In the genomic region with DNA sequence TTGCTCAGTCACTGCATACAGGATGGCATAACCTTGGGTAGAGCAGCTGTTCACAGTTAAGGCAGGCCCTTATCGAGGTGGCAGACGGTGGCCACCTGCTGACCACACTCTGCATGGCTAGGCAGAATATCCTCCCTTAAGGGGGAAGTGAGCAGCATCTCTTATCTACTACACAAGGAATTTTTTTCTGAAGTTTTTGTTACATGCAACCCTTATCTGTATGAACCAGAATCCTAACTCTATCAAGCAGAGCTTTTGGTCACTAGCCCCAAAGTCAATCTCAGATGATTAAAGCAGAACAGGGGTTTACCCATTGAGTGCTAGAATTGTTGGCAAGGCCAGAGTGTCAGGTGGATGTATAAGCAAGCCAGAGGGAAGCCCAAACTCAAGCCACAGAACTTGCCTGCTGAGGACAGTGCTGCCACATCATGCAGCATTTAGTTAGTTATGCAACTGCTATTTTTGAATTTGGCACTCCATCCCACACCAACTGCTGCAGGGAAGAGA, we compare ENCODE assay signal across 12 cellular contexts.
DNase-seq lines count a peak whose midpoint lies in the region; ATAC-seq and TF ChIP-seq lines count a peak whose summit lies in the region.
"Had no signal": no experiment of that assay in that cellular context is flagged by ENCODE, and none has a peak within 500 bp of the region (broad histone marks: within the 10 kb centered on the region; RNA-seq: fewer than 3 reads in every experiment).

No MANE protein-coding gene starts in this region.

- H3K27ac ChIP-seq in angular gyrus (ENCODE audit: low read depth, low read length) (peak overlapping the region; percentile 26), liver (ENCODE audit: low read depth in 1 of 2, low read length in 2 of 2) (no peak overlapping the region)
- H3K27ac ChIP-seq: BLaER1 had no signal

- no peaks in the 10 kb centered on the region for H3K27me3 ChIP-seq in liver (ENCODE audit: control insufficient read depth in 4 of 4, insufficient read depth in 4 of 4, low read length in 3 of 4)
- H3K27me3 ChIP-seq: BLaER1 had no signal

- no peaks in the 10 kb centered on the region for H3K36me3 ChIP-seq in liver (ENCODE audit: control insufficient read depth in 4 of 4, insufficient read depth in 3 of 4, low read depth in 1 of 4, low read length in 3 of 4)
- H3K36me3 ChIP-seq: BLaER1 had no signal

- no peak overlapping the region for H3K4me3 ChIP-seq in liver (ENCODE audit: low read depth in 1 of 3, low read length in 3 of 3)
- H3K4me3 ChIP-seq: BLaER1 had no signal

- peak; percentile 25 for TF ChIP-seq CTCF in liver (IDR thresholded peaks at IDR 0.05; ENCODE audit: low read depth, low read length, missing input control)

- DNase-seq in CMK (ENCODE audit: low read depth) = peak; percentile 68
- peak; percentile 31 for DNase-seq in NCI-H345 (lab: John Stamatoyannopoulos, UW)
- no peak for DNase-seq in NCI-H82 treated with DMSO at 0.1 percent for 48 hours (lab: John Stamatoyannopoulos, UW; ENCODE audit: unreplicated experiment)
- DNase-seq in NCI-H2227 (lab: John Stamatoyannopoulos, UW; ENCODE audit: unreplicated experiment) = no peak
- DNase-seq in cortex of kidney (lab: John Stamatoyannopoulos, UW) = no peak
- DNase-seq: Karpas-422; NCI-H2081 treated with DMSO at 0.1 percent for 48 hours; stimulated activated naive CD8-positive, alpha-beta T cell treated with anti-CD3 and anti-CD28 coated beads, Interleukin-15, Interleukin-2, amounts not matched to agents 100 U/mL and 50 U/mL, for 24 hours had no signal

- WGBS in liver = 26% methylated on average over 2 of the region's 2 CpGs

- ATAC-seq in HG03521 (IDR thresholded peaks at IDR 0.05; ENCODE audit: unreplicated experiment) = no peak
- ATAC-seq: stimulated activated naive CD8-positive, alpha-beta T cell treated with anti-CD3 and anti-CD28 coated beads, Interleukin-15, Interleukin-2, amounts not matched to agents 100 U/mL and 50 U/mL, for 24 hours had no signal

- H3K9me3 ChIP-seq in liver (ENCODE audit: control insufficient read depth in 4 of 4, low read length in 3 of 4) = no peaks in the 10 kb centered on the region
- H3K9me3 ChIP-seq: BLaER1 had no signal

- H3K4me1 ChIP-seq in liver (ENCODE audit: control insufficient read depth in 4 of 4, insufficient read depth in 4 of 4, low read length in 3 of 4) = no peaks in the 10 kb centered on the region
- H3K4me1 ChIP-seq: BLaER1 had no signal

- peak; percentile 48 to 60 for TF ChIP-seq RAD21 in liver (IDR thresholded peaks at IDR 0.05)

- H3K9ac ChIP-seq in liver (ENCODE audit: low read depth in 1 of 2, low read length in 2 of 2) = no peak overlapping the region
- H3K9ac ChIP-seq: BLaER1 had no signal

TF ChIP-seq in liver, 16 proteins besides CTCF, POLR2A, EP300 and RAD21:
- no peak for TF ChIP-seq YY1 (IDR thresholded peaks at IDR 0.05)
- no peak for TF ChIP-seq NR2F2 (IDR thresholded peaks at IDR 0.05)
- TF ChIP-seq HNF4G (IDR thresholded peaks at IDR 0.05) = no peak
- no peak for TF ChIP-seq ATF3 (IDR thresholded peaks at IDR 0.05)
- no peak for TF ChIP-seq RXRA (IDR thresholded peaks at IDR 0.05)
- TF ChIP-seq, protein P1, sequence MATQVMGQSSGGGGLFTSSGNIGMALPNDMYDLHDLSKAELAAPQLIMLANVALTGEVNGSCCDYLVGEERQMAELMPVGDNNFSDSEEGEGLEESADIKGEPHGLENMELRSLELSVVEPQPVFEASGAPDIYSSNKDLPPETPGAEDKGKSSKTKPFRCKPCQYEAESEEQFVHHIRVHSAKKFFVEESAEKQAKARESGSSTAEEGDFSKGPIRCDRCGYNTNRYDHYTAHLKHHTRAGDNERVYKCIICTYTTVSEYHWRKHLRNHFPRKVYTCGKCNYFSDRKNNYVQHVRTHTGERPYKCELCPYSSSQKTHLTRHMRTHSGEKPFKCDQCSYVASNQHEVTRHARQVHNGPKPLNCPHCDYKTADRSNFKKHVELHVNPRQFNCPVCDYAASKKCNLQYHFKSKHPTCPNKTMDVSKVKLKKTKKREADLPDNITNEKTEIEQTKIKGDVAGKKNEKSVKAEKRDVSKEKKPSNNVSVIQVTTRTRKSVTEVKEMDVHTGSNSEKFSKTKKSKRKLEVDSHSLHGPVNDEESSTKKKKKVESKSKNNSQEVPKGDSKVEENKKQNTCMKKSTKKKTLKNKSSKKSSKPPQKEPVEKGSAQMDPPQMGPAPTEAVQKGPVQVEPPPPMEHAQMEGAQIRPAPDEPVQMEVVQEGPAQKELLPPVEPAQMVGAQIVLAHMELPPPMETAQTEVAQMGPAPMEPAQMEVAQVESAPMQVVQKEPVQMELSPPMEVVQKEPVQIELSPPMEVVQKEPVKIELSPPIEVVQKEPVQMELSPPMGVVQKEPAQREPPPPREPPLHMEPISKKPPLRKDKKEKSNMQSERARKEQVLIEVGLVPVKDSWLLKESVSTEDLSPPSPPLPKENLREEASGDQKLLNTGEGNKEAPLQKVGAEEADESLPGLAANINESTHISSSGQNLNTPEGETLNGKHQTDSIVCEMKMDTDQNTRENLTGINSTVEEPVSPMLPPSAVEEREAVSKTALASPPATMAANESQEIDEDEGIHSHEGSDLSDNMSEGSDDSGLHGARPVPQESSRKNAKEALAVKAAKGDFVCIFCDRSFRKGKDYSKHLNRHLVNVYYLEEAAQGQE (IDR thresholded peaks at IDR 0.05) = no peak
- TF ChIP-seq FOXA1 (IDR thresholded peaks at IDR 0.05) = no peak
- no peak for TF ChIP-seq FOXA2 (IDR thresholded peaks at IDR 0.05)
- TF ChIP-seq HNF4A (conservative IDR thresholded peaks at IDR 0.05) = no peak
- no peak for TF ChIP-seq SP1 (IDR thresholded peaks at IDR 0.05)
- no peak for TF ChIP-seq TAF1 (conservative IDR thresholded peaks at IDR 0.05)
- TF ChIP-seq EGR1 (IDR thresholded peaks at IDR 0.05; ENCODE audit: low read depth in 2 of 2) = no peak
- TF ChIP-seq, protein P2, sequence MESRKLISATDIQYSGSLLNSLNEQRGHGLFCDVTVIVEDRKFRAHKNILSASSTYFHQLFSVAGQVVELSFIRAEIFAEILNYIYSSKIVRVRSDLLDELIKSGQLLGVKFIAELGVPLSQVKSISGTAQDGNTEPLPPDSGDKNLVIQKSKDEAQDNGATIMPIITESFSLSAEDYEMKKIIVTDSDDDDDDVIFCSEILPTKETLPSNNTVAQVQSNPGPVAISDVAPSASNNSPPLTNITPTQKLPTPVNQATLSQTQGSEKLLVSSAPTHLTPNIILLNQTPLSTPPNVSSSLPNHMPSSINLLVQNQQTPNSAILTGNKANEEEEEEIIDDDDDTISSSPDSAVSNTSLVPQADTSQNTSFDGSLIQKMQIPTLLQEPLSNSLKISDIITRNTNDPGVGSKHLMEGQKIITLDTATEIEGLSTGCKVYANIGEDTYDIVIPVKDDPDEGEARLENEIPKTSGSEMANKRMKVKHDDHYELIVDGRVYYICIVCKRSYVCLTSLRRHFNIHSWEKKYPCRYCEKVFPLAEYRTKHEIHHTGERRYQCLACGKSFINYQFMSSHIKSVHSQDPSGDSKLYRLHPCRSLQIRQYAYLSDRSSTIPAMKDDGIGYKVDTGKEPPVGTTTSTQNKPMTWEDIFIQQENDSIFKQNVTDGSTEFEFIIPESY (IDR thresholded peaks at IDR 0.05) = no peak
- TF ChIP-seq GABPA (IDR thresholded peaks at IDR 0.05 in 1 of 2, conservative IDR thresholded peaks at IDR 0.05 in 1 of 2) = no peak
- TF ChIP-seq JUND (IDR thresholded peaks at IDR 0.05) = no peak
- no peak for TF ChIP-seq MAX (IDR thresholded peaks at IDR 0.05)

Comparison
In these comparisons a context has a peak if more than half of its experiments do, and no peak if none do; other contexts are left out.
1. DNase-seq: peak in CMK (single experiment) and NCI-H345 (single experiment); none in NCI-H82 treated with DMSO at 0.1 percent for 48 hours (single experiment), NCI-H2227 (single experiment) and cortex of kidney (single experiment).